Comparison of ENCODE assay signal across 13 cellular contexts in the genomic region with DNA sequence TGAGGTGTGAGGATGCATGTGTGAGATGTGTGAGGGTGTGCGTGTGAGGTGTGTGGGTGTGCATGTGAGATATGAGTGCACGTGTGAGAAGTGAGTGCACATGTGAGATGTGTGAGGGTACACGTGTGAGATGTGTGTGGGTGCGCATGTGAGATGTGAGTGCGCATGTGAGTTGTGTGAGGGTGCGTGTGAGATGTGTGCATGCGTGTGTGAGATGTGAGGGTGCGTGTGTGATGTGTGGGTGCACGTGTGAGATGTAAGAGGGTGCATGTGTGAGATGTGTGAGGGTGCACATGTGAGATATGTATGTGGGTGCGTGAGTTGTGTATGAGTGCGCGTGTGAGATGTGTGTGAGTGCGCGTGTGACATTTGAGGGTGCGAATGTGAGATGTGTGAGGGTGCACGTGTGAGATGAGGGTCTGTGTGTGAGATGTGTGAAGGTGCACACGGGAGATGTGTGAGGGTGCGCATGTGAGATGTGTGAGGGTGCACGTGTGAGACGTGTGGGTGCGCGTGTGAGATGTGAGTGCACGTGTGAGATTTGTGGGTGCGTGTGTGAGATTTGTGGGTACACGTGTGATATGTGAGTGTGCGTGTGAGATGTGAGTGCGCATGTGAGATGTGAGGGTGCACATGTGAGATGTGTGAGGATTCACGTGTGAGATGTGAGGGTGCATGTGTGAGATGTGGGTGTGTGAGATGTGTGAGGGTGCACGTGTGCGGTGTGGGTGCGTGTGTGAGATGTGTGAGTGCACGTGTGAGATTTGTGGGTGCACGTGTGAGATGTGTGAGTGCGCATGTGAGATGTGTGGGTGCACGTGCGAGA.
"Had no signal": no experiment of that assay in that cellular context is flagged by ENCODE, and none has a peak within 500 bp of the region (broad histone marks: within the 10 kb centered on the region; RNA-seq: fewer than 3 reads in every experiment).

No MANE protein-coding gene starts in this region.

- DNase-seq: activated CD8-positive, alpha-beta memory T cell treated with anti-CD3 and anti-CD28 coated beads, Interleukin-2, amount 50 U/mL, for 48 hours; activated CD8-positive, alpha-beta T cell treated with anti-CD3 and anti-CD28 coated beads, Interleukin-2, amount 10 ng/mL, durations not matched to agents 7 days and 5 days; activated naive CD4-positive, alpha-beta T cell treated with anti-CD3 and anti-CD28 coated beads, Interleukin-2, amount 50 U/mL, for 16 hours; brain microvascular endothelial cell; cerebellar nuclear complex; foreskin melanocyte; heart right ventricle; left ventricle myocardium inferior; mesendoderm; retina; stimulated activated CD4-positive, alpha-beta T cell treated with anti-CD3 and anti-CD28 coated beads, Interleukin-4, amount 100 ng/mL, for 4 hours had no signal

- H3K36me3 ChIP-seq: brain microvascular endothelial cell, left ventricle myocardium inferior, neural progenitor cell had no signal

- H3K27ac ChIP-seq: brain microvascular endothelial cell, heart right ventricle, left ventricle myocardium inferior, neural progenitor cell, parathyroid adenoma had no signal

- H3K9me3 ChIP-seq: heart right ventricle, left ventricle myocardium inferior had no signal

- H3K27me3 ChIP-seq: brain microvascular endothelial cell, heart right ventricle, neural progenitor cell had no signal

- H3K4me1 ChIP-seq: neural progenitor cell had no signal

- H3K4me3 ChIP-seq: heart right ventricle, left ventricle myocardium inferior, neural progenitor cell had no signal
